In the genomic region with DNA sequence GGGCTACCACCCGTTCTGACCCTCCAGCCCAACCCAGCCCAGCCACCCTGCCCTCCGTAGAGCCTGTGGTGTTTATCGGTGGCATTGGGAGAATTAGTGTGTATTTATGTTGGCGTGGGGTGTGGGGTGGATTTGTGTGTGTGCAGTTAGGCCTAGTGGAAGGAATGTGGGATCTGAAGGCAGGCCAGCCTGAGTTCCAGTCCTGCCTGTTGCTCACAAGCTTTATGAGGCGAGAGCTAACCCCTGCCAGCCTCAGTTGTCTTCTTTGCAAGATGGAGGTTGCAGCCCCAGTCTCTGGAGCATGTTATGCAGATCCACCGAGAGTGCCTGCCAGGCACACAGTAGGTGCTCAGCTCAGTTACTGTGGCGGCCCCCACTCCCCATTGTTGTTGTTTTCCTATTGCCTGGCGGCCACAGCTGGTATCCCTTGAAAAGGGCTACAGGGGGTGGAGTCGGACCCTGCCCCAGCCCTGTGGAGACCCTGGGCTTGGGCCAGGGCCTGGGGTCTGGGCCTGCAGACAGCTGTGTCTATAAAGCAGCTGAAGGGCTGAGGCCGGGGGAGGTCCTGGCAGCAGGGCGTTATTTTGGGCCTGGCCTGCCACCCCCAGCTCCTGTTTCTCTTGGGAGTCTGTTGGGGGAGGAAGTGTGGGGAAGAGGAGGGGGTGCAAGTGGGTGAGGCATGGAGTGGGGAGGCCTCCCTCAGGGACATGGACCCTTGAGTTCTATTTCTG, we compare ENCODE assay signal across 12 cellular contexts. TPM values are rescaled to one million over a fixed set of nuclear protein-coding genes. Genes with fewer than 3 reads are reported as not detected.
A peak's percentile ranks its signal among the peaks of the same experiment; 100 is the strongest.
DNase-seq lines count a peak whose midpoint lies in the region; ATAC-seq, FAIRE-seq and TF ChIP-seq lines count a peak whose summit lies in the region.
"Had no signal": no experiment of that assay in that cellular context is flagged by ENCODE, and none has a peak within 500 bp of the region (broad histone marks: within the 10 kb centered on the region; RNA-seq: fewer than 3 reads in every experiment).

No MANE protein-coding gene starts in this region.

- H3K4me1 ChIP-seq in ascending aorta = peaks cover 7 to 38% of the 10 kb centered on the region in 2 donors
- H3K4me1 ChIP-seq in left ventricle myocardium inferior = peaks cover 74% of the 10 kb centered on the region
- H3K4me1 ChIP-seq in psoas muscle = peaks cover 49% of the 10 kb centered on the region
- H3K4me1 ChIP-seq: adrenal gland had no signal

- no peak for TF ChIP-seq POLR2A in H54 (IDR thresholded peaks at IDR 0.05; ENCODE audit: low read depth, low read length)

- CTCF ChIA-PET in Calu3 (lab: Charles Lee) = interaction anchor here (0.6 to 161.2 kb wide), 45 partner anchors 10 to 1433 kb away, joined by 3 to 42089 read pairs (median 7); partner anchors contain the start of genes ERBB2, GRB7, GSDMA and GSDMB

- H3K27ac ChIP-seq in ascending aorta = peak overlapping the region; percentile 83 to 88
- peak overlapping the region; percentile 90 for H3K27ac ChIP-seq in left ventricle myocardium inferior (replicated peaks)
- H3K27ac ChIP-seq in psoas muscle = peak overlapping the region; percentile 63
- H3K27ac ChIP-seq: HL-60 had no signal

- H3K9me3 ChIP-seq in ascending aorta (no peaks in the 10 kb centered on the region), left ventricle myocardium inferior (replicated peaks) (no peaks in the 10 kb centered on the region), psoas muscle (no peaks in the 10 kb centered on the region)
- H3K9me3 ChIP-seq: adrenal gland had no signal

- H3K27me3 ChIP-seq in ascending aorta (no peaks in the 10 kb centered on the region), left ventricle myocardium inferior (ENCODE audit: low read depth) (no peaks in the 10 kb centered on the region), psoas muscle (ENCODE audit: insufficient read depth in 3 of 3, low read length in 2 of 3) (no peaks in the 10 kb centered on the region)

- H3K4me3 ChIP-seq in ascending aorta = peak overlapping the region in 1 of 2 donors; percentile 38
- H3K4me3 ChIP-seq in left ventricle myocardium inferior = no peak overlapping the region
- H3K4me3 ChIP-seq in psoas muscle = no peak overlapping the region
- H3K4me3 ChIP-seq: adrenal gland had no signal

- WGBS in psoas muscle, 3 donors = 36 to 55% (median 52%) methylated on average over 11 of the region's 11 CpGs

- FAIRE-seq in H54 (lab: Jason Lieb, UNC) = no peak

- TF ChIP-seq CTCF in Calu3 (IDR thresholded peaks at IDR 0.05; ENCODE audit: unreplicated experiment) (no peak), ascending aorta (IDR thresholded peaks at IDR 0.05) (peak; percentile 51 to 78 (median 65)), left ventricle myocardium inferior (IDR thresholded peaks at IDR 0.05; ENCODE audit: borderline replicate concordance) (peak; percentile 42), psoas muscle (IDR thresholded peaks at IDR 0.05) (peak; percentile 29)

- ATAC-seq in psoas muscle = peak in 1 of 4 donors; percentile 47
- ATAC-seq in GM18909 (IDR thresholded peaks at IDR 0.05; ENCODE audit: poor library complexity, unreplicated experiment) = no peak

- H3K27me3 Mint-ChIP-seq in Calu3 (ENCODE audit: unreplicated experiment) = no peaks in the 10 kb centered on the region

- intact Hi-C loops in Calu3 (cut with micrococcal nuclease; ENCODE audit: unreplicated experiment) (loop anchor here (5.0 kb wide), 4 partner anchors 53 to 712 kb away; partner anchors contain the start of gene TOP2A), ascending aorta (cut with DNase I) (loop anchor here (2.0 kb wide), 3 partner anchors 26 to 36 kb away; partner anchors contain the start of genes MIEN1 and PNMT), left ventricle myocardium inferior (cut with micrococcal nuclease) (no loop called here), psoas muscle (cut with DNase I) (no loop called here)

- no TSS peak for BruUV-seq in Calu3 (replicated peaks; lab: Mats Ljungman, UMichigan)

- peak; percentile 99 for DNase-seq in Calu3
- peak in 1 of 2 donors; percentile 83 for DNase-seq in ascending aorta (ENCODE audit: low spot score in 2 of 2)
- DNase-seq in left ventricle myocardium inferior = no peak
- no peak for DNase-seq in psoas muscle
- no peak for DNase-seq in putamen (ENCODE audit: low spot score)
- DNase-seq in NCI-H1105 treated with DMSO at 0.1 percent for 48 hours (lab: John Stamatoyannopoulos, UW) = no peak
- no peak for DNase-seq in H54 (ENCODE audit: insufficient read length, low spot score)
- DNase-seq: activated CD4-positive, alpha-beta T cell treated with anti-CD3 and anti-CD28 coated beads for 4 hours; adrenal gland; NCI-H526 treated with DMSO at 0.1 percent for 48 hours had no signal

- H3K4me1 Mint-ChIP-seq in Calu3 (ENCODE audit: low read depth, unreplicated experiment) = peaks cover 92% of the 10 kb centered on the region

- H3K9me3 Mint-ChIP-seq in Calu3 (ENCODE audit: low read depth, unreplicated experiment) = no peaks in the 10 kb centered on the region

- H3K27ac Mint-ChIP-seq in Calu3 (ENCODE audit: unreplicated experiment) = peak overlapping the region; percentile 67

- H3K4me3 Mint-ChIP-seq in Calu3 (ENCODE audit: low read depth, unreplicated experiment) = peak overlapping the region; percentile 71

- peaks cover 100% of the 10 kb centered on the region for H3K36me3 Mint-ChIP-seq in Calu3 (ENCODE audit: insufficient read depth, unreplicated experiment)

- peaks cover 31 to 32% of the 10 kb centered on the region in 2 donors for H3K36me3 ChIP-seq in ascending aorta
- H3K36me3 ChIP-seq in left ventricle myocardium inferior = peaks cover 32% of the 10 kb centered on the region
- H3K36me3 ChIP-seq in psoas muscle (ENCODE audit: insufficient read depth in 1 of 2, low read depth in 1 of 2) = peaks cover 0 to 33% of the 10 kb centered on the region in 2 donors
- H3K36me3 ChIP-seq: adrenal gland had no signal

RNA-seq across cellular contexts. Expression of gene ERBB2, which starts 5.1 kb away (rescaled TPM):
- 4,829 and 4,830 TPM in 2 replicates for total RNA-seq in Calu3 (2022)
- total RNA-seq in ascending aorta = 124 TPM
- total RNA-seq in left ventricle myocardium inferior = 61.0 TPM
- total RNA-seq in psoas muscle = 10 to 100 TPM; 20.4 to 24.9 (median 21.1) TPM
- polyA plus RNA-seq in psoas muscle = 10 to 100 TPM in 1 of 3 donors, 1 to 10 TPM in 2; 4.0 to 11.1 (median 9.2) TPM

RNA-seq across cellular contexts. Expression of gene PGAP3, which starts 17.1 kb away (rescaled TPM):
- 1,186 and 1,276 TPM in 2 replicates for total RNA-seq in Calu3 (2022)
- total RNA-seq in ascending aorta = 29.5 TPM
- 10.7 TPM for total RNA-seq in left ventricle myocardium inferior
- 1 to 10 TPM; 4.5 to 7.9 (median 6.7) TPM for total RNA-seq in psoas muscle
- polyA plus RNA-seq in psoas muscle = 1 to 10 TPM; 1.4 to 4.2 (median 3.3) TPM

RNA-seq across cellular contexts. Expression of gene MIEN1, which starts 25.3 kb away (rescaled TPM):
- 2,121 and 2,217 TPM in 2 replicates for total RNA-seq in Calu3 (2022)
- total RNA-seq in ascending aorta = 64.2 TPM
- total RNA-seq in left ventricle myocardium inferior = 57.1 TPM
- 10 to 100 TPM; 28.2 to 44.3 (median 36.2) TPM for total RNA-seq in psoas muscle
- polyA plus RNA-seq in psoas muscle = 10 to 100 TPM; 42.6 to 83.9 (median 63.5) TPM

RNA-seq across cellular contexts. Expression of gene GRB7, which starts 32.8 kb away (rescaled TPM):
- total RNA-seq in Calu3 (2022) (2,531 and 2,746 TPM in 2 replicates), ascending aorta (1.6 TPM), left ventricle myocardium inferior (1.1 TPM), psoas muscle (not detected)
- under 1 TPM in 2 of 3 donors, not detected in 1; 0.06 to 0.69 TPM for polyA plus RNA-seq in psoas muscle

RNA-seq across cellular contexts. Expression of gene PNMT, which starts 36.7 kb away (rescaled TPM):
- total RNA-seq in Calu3 (2022) = 1.3 and 3.2 TPM in 2 replicates
- total RNA-seq in ascending aorta = 5.1 TPM
- total RNA-seq in left ventricle myocardium inferior = 7.6 TPM
- 10 to 100 TPM in 2 of 4 donors, 1 to 10 TPM in 2; 5.9 to 15.3 (median 11.8) TPM for total RNA-seq in psoas muscle
- polyA plus RNA-seq in psoas muscle = 10 to 100 TPM in 1 of 3 donors, 1 to 10 TPM in 2; 6.0 to 13.0 (median 6.8) TPM

Comparison
In these comparisons a context has a peak if more than half of its experiments do, and no peak if none do; other contexts are left out.
1. RNA of gene ERBB2, which starts 5.1 kb away (total RNA-seq): 4,829 to 4,830 TPM in Calu3; 124 TPM in ascending aorta (single experiment), 61.0 TPM in left ventricle myocardium inferior (single experiment) and 20.4 to 24.9 TPM in psoas muscle; every median in the first group is over 10 times any median in the second.
2. RNA of gene PGAP3, which starts 17.1 kb away (total RNA-seq): 1,186 to 1,276 TPM in Calu3; 29.5 TPM in ascending aorta (single experiment), 10.7 TPM in left ventricle myocardium inferior (single experiment) and 4.5 to 7.9 TPM in psoas muscle; every median in the first group is over 10 times any median in the second.
3. RNA of gene MIEN1, which starts 25.3 kb away (total RNA-seq): 2,121 to 2,217 TPM in Calu3; 64.2 TPM in ascending aorta (single experiment), 57.1 TPM in left ventricle myocardium inferior (single experiment) and 28.2 to 44.3 TPM in psoas muscle; every median in the first group is over 10 times any median in the second.
4. intact Hi-C loops: an anchor here in Calu3 (5.0 kb wide) and ascending aorta (2.0 kb wide); none called in left ventricle myocardium inferior and psoas muscle.
5. Peak in every context shown above with its lines, with median percentiles within 50 percentile points of each other: H3K27ac ChIP-seq.